ENCODE assay signal across 8 cellular contexts in the genomic region with DNA sequence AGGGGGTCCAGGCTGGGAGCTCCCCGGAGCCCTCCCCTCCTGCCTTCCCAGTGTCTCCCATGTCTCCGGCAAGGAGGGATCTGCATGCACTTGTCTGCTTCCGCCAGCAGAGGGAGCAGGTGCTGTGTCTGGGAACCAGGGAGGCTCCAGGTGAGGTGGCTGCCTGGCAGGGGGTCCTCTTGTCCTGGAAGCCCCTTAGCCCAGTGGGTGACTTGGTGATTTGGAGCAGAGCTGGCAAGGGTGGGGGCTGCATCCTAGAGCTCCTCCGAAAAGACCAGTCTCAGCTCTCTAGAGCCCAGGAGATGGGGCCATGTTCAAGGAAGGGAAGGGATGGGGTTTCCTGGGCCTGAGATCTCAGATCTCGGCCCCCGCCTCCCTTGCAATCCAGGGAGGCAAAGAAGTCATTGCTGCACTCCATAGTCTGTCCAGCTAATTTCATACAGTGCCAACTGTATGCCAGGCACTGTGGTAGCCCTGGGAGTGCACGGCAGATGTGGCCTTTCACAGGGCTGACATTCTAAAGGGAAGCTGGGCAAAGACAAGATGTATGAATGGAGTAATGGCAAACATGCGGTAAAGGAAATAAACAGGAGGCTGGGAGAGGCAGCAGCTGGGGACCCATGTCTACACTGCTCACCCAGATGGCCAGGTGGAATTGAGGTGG. TPM values are rescaled to one million over a fixed set of nuclear protein-coding genes. Genes with fewer than 3 reads are reported as not detected.
DNase-seq lines count a peak whose midpoint lies in the region; ATAC-seq and TF ChIP-seq lines count a peak whose summit lies in the region.

No MANE protein-coding gene starts in this region.

- TF ChIP-seq CTCF in HFFc6 (IDR thresholded peaks at IDR 0.05) (peak; percentile 97), choroid plexus epithelial cell (conservative IDR thresholded peaks at IDR 0.05; ENCODE audit: low read depth, low read length) (peak; percentile 95), lower leg skin (IDR thresholded peaks at IDR 0.05) (peak in 1 of 3 donors; percentile 38)

- H3K9me3 Mint-ChIP-seq in HFFc6: no peaks in the 10 kb centered on the region

- TF ChIP-seq POLR2A in lower leg skin (IDR thresholded peaks at IDR 0.05): no peak

- H3K27ac Mint-ChIP-seq in HFFc6: no peak overlapping the region

- intact Hi-C loops in lower leg skin (cut with DNase I; ENCODE audit: low total_unique reads): loop anchor here (5.0 kb wide), 1 partner anchor 80 kb away; no protein-coding TSS in a partner anchor

- H3K4me1 Mint-ChIP-seq in HFFc6 (ENCODE audit: low read depth): no peaks in the 10 kb centered on the region

- peaks cover 32% of the 10 kb centered on the region for H3K27me3 Mint-ChIP-seq in HFFc6 (ENCODE audit: insufficient read depth)

- no peaks in the 10 kb centered on the region for H3K36me3 Mint-ChIP-seq in HFFc6 (ENCODE audit: low read depth)

- no peak for ATAC-seq in GM18858 (IDR thresholded peaks at IDR 0.05; ENCODE audit: unreplicated experiment)

- peak; percentile 26 for DNase-seq in COLO829 (ENCODE audit: low spot score)
- peak; percentile 31 for DNase-seq in HFFc6
- peak; percentile 42 for DNase-seq in NCI-H2227 treated with DMSO at 0.1 percent for 48 hours (lab: John Stamatoyannopoulos, UW)
- DNase-seq in activated CD4-positive, alpha-beta T cell treated with anti-CD3 and anti-CD28 coated beads, Interleukin-2, amount 50 U/mL, for 4 hours: peak; percentile 66 to 70
- peak; percentile 68 for DNase-seq in choroid plexus epithelial cell (ENCODE audit: low read depth)
- peak; percentile 58 to 93 for DNase-seq in lower leg skin (ENCODE audit: low spot score in 2 of 2)
- DNase-seq in stimulated activated CD8-positive, alpha-beta memory T cell treated with anti-CD3 and anti-CD28 coated beads, Interleukin-12 subunit alpha, Interleukin-12 subunit beta, amount 100 ng/mL, for 1 hour (ENCODE audit: low read depth): peak; percentile 66

- H3K4me3 Mint-ChIP-seq in HFFc6: no peak overlapping the region

- H3K4me3 ChIP-seq in choroid plexus epithelial cell (ENCODE audit: low read depth, low read length) (no peak overlapping the region), lower leg skin (ENCODE audit: low read depth, poor library complexity, severe bottlenecking) (no peak overlapping the region)

- 28 to 29% methylated on average over 8 of the region's 8 CpGs for WGBS in lower leg skin, 2 donors

RNA-seq across cellular contexts. Expression of gene SFRP5, which starts 20.4 kb away (rescaled TPM):
- total RNA-seq in HFFc6 (2021; fragmentation: NEBNext Ultra II Directional; extraction: Animal tissue kit (Norgen Biotek cat#: 25700)): not detected
- 1 to 10 TPM in 2 of 4 donors, under 1 TPM in 2; 0.69 to 4.4 (median 1.4) TPM for total RNA-seq in lower leg skin

RNA-seq across cellular contexts. Expression of gene ZFYVE27, which starts 55.3 kb away (rescaled TPM):
- total RNA-seq in HFFc6 (2021; fragmentation: NEBNext Ultra II Directional; extraction: Animal tissue kit (Norgen Biotek cat#: 25700)): 10 to 100 TPM; 16.6 to 23.0 (median 18.3) TPM
- total RNA-seq in lower leg skin: 10 to 100 TPM; 18.7 to 35.0 (median 21.4) TPM

RNA-seq across cellular contexts. Expression of gene GOLGA7B, which starts 57.5 kb away (rescaled TPM):
- not detected for total RNA-seq in HFFc6 (2021; fragmentation: NEBNext Ultra II Directional; extraction: Animal tissue kit (Norgen Biotek cat#: 25700))
- total RNA-seq in lower leg skin: 10 to 100 TPM in 1 of 4 donors, 1 to 10 TPM in 3; 7.3 to 17.3 (median 7.8) TPM

Comparison
In these comparisons a context has a peak if more than half of its experiments do, and no peak if none do; other contexts are left out.
1. RNA of gene GOLGA7B, which starts 57.5 kb away (total RNA-seq): 7.3 to 17.3 TPM in lower leg skin; not detected in HFFc6; every median in the first group is over 4 times any median in the second.
2. Peak in every context shown above with its lines, with median percentiles within 50 percentile points of each other: DNase-seq.